12 cellular contexts compared by ENCODE assay signal in genomic region chr7:28986723-28987122, GRCh38. TPM values are rescaled to one million over a fixed set of nuclear protein-coding genes. Genes with fewer than 3 reads are reported as not detected.
DNase-seq lines count a peak whose midpoint lies in the region; ATAC-seq and TF ChIP-seq lines count a peak whose summit lies in the region.
"Had no signal": no experiment of that assay in that cellular context is flagged by ENCODE, and none has a peak within 500 bp of the region (broad histone marks: within the 10 kb centered on the region; RNA-seq: fewer than 3 reads in every experiment).

No MANE protein-coding gene starts in this region.

- peak overlapping the region; percentile 23 for H3K9ac ChIP-seq in mucosa of stomach (ENCODE audit: low read length)

- peak overlapping the region in 3 of 4 donors; percentile 56 to 62 (median 58) for H3K27ac ChIP-seq in esophagus muscularis mucosa (replicated peaks in 1 of 4)
- peak overlapping the region; percentile 52 for H3K27ac ChIP-seq in vagina
- H3K27ac ChIP-seq: testis had no signal

- no peak for TF ChIP-seq EP300 in esophagus muscularis mucosa (IDR thresholded peaks at IDR 0.05)

- H3K27me3 ChIP-seq in esophagus muscularis mucosa (no peaks in the 10 kb centered on the region), mucosa of stomach (ENCODE audit: control insufficient read depth, insufficient read depth, low read length) (no peaks in the 10 kb centered on the region), vagina (no peaks in the 10 kb centered on the region)
- H3K27me3 ChIP-seq: testis had no signal

- H3K36me3 ChIP-seq in esophagus muscularis mucosa (no peaks in the 10 kb centered on the region), mucosa of stomach (ENCODE audit: control insufficient read depth, insufficient read depth, low read length) (no peaks in the 10 kb centered on the region), vagina (no peaks in the 10 kb centered on the region)

- ATAC-seq in HG03025 (IDR thresholded peaks at IDR 0.05; ENCODE audit: low FRiP score, unreplicated experiment), result no peak

- DNase-seq in MV-4-11 (lab: John Stamatoyannopoulos, UW), result peak; percentile 95
- DNase-seq in esophagus muscularis mucosa (ENCODE audit: extremely low spot score), result peak; percentile 88
- no peak for DNase-seq in vagina (ENCODE audit: extremely low spot score in 2 of 2)
- no peak for DNase-seq in HuH-7.5 (ENCODE audit: low spot score)
- DNase-seq in activated T-cell treated with anti-CD3 and anti-CD28 coated beads for 4 hours, result no peak
- no peak for DNase-seq in activated effector memory CD4-positive, alpha-beta T cell treated with anti-CD3 and anti-CD28 coated beads, Interleukin-2, amount 50 U/mL, for 16 hours
- DNase-seq: activated CD4-positive, alpha-beta T cell treated with anti-CD3 and anti-CD28 coated beads, Interleukin-2, amount 50 U/mL, for 48 hours; NCI-H2081; SHP77; testis had no signal

- H3K4me1 ChIP-seq in esophagus muscularis mucosa (peaks cover 33 to 57% (median 38%) of the 10 kb centered on the region in 4 donors), mucosa of stomach (ENCODE audit: control insufficient read depth, insufficient read depth, low read length) (peaks cover 17% of the 10 kb centered on the region), vagina (peaks cover 66% of the 10 kb centered on the region)
- H3K4me1 ChIP-seq: testis had no signal

- H3K4me3 ChIP-seq in esophagus muscularis mucosa (no peak overlapping the region), mucosa of stomach (ENCODE audit: low read length) (no peak overlapping the region), vagina (peak overlapping the region; percentile 1 to 6)
- H3K4me3 ChIP-seq: testis had no signal

- WGBS in esophagus muscularis mucosa, result 30% methylated on average over 2 of the region's 2 CpGs

- TF ChIP-seq POLR2A in esophagus muscularis mucosa (IDR thresholded peaks at IDR 0.05; ENCODE audit: low read depth) (no peak), vagina (IDR thresholded peaks at IDR 0.05) (no peak)

- TF ChIP-seq CTCF in esophagus muscularis mucosa (IDR thresholded peaks at IDR 0.05) (no peak), vagina (IDR thresholded peaks at IDR 0.05) (peak in 1 of 3 experiments; percentile 20)

- intact Hi-C loops in esophagus muscularis mucosa (cut with DNase I) (no loop called here), vagina (cut with DNase I) (loop anchor here (10.0 kb wide), 1 partner anchor 108 kb away; no protein-coding TSS in a partner anchor)

- H3K9me3 ChIP-seq in esophagus muscularis mucosa (no peaks in the 10 kb centered on the region), mucosa of stomach (ENCODE audit: control insufficient read depth, low read length) (no peaks in the 10 kb centered on the region), vagina (no peaks in the 10 kb centered on the region)
- H3K9me3 ChIP-seq: testis had no signal

RNA-seq across cellular contexts. Expression of gene TRIL, which starts 28.6 kb away (rescaled TPM):
- total RNA-seq in esophagus muscularis mucosa (1 to 10 TPM; 1.3 to 9.4 (median 5.5) TPM), vagina (11.0 TPM)

Comparison
In these comparisons a context has a peak if more than half of its experiments do, and no peak if none do; other contexts are left out.
1. DNase-seq: peak in MV-4-11 (single experiment) and esophagus muscularis mucosa (single experiment); none in vagina (0 of 2), HuH-7.5 (single experiment), activated T-cell treated with anti-CD3 and anti-CD28 coated beads for 4 hours (single experiment) and activated effector memory CD4-positive, alpha-beta T cell treated with anti-CD3 and anti-CD28 coated beads, Interleukin-2, amount 50 U/mL, for 16 hours (single experiment).
2. H3K4me3 ChIP-seq: peak in vagina (2 of 2); none in esophagus muscularis mucosa (0 of 4) and mucosa of stomach (single experiment).